28 cellular contexts compared by ENCODE assay signal in the genomic region with DNA sequence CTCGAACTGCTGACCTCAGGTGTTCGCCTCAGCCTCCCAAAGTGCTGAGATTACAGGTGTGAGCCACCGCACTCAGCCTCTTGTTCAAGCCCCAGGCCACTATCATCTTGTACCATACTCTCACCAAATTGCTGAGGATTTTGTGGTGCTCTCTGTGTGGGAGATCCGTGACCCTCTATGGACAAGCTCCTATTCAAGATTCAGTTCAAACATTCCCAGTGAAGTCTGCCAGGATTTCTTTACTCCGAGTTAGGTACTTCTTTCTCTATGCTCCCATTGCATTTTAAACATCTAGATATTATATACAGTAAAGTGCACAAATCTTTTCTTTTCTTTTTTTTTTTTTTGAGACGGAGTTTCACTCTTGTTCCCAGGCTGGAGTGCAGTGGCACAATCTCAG. TPM values are rescaled to one million over a fixed set of nuclear protein-coding genes. Genes with fewer than 3 reads are reported as not detected.
DNase-seq lines count a peak whose midpoint lies in the region; ATAC-seq and TF ChIP-seq lines count a peak whose summit lies in the region.
"Had no signal": no experiment of that assay in that cellular context is flagged by ENCODE, and none has a peak within 500 bp of the region (broad histone marks: within the 10 kb centered on the region; RNA-seq: fewer than 3 reads in every experiment).

No MANE protein-coding gene starts in this region.

- no peak overlapping the region for H3K27ac Mint-ChIP-seq in stimulated activated effector memory CD8-positive, alpha-beta T cell treated with anti-CD3 and anti-CD28 coated beads, Interleukin-12 subunit alpha, Interleukin-12 subunit beta, amount 100 ng/mL, for 72 hours
- H3K27ac Mint-ChIP-seq in activated T-cell treated with anti-CD3 and anti-CD28 coated beads, Interleukin-2, amount 50 U/mL, for 24 hours, result no peak overlapping the region
- no peak overlapping the region for H3K27ac Mint-ChIP-seq in mesothelial cell of epicardium
- H3K27ac Mint-ChIP-seq: activated naive CD8-positive, alpha-beta T cell treated with anti-CD3 and anti-CD28 coated beads, Interleukin-2, amount 50 U/mL, for 24 hours; nephron; T-helper 1 cell treated with Interleukin-12 subunit alpha and Interleukin-12 subunit beta and Interleukin-4 antibody, amounts not matched to agents 30 μg/mL and 1 μg/mL, for 36 hours had no signal

- H3K27ac ChIP-seq in RWPE1, result peak overlapping the region; percentile 90
- H3K27ac ChIP-seq in epithelial cell of prostate, result peak overlapping the region; percentile 67
- H3K27ac ChIP-seq: C4-2B, gastroesophageal sphincter, HL-60, lower lobe of right lung, tibial nerve had no signal

- TF ChIP-seq CTCF in RWPE1 (conservative IDR thresholded peaks at IDR 0.05; ENCODE audit: low read depth), result no peak
- no peak for TF ChIP-seq CTCF in mesothelial cell of epicardium (IDR thresholded peaks at IDR 0.05; ENCODE audit: unreplicated experiment)

- no peaks in the 10 kb centered on the region for H3K4me1 Mint-ChIP-seq in stimulated activated effector memory CD8-positive, alpha-beta T cell treated with anti-CD3 and anti-CD28 coated beads, Interleukin-12 subunit alpha, Interleukin-12 subunit beta, amount 100 ng/mL, for 72 hours
- H3K4me1 Mint-ChIP-seq in activated T-cell treated with anti-CD3 and anti-CD28 coated beads, Interleukin-2, amount 50 U/mL, for 24 hours (ENCODE audit: low read depth), result peaks cover 8% of the 10 kb centered on the region
- H3K4me1 Mint-ChIP-seq in mesothelial cell of epicardium, result no peaks in the 10 kb centered on the region
- H3K4me1 Mint-ChIP-seq: nephron had no signal

- peak overlapping the region; percentile 27 for H3K4me3 Mint-ChIP-seq in stimulated activated effector memory CD8-positive, alpha-beta T cell treated with anti-CD3 and anti-CD28 coated beads, Interleukin-12 subunit alpha, Interleukin-12 subunit beta, amount 100 ng/mL, for 72 hours
- H3K4me3 Mint-ChIP-seq in activated T-cell treated with anti-CD3 and anti-CD28 coated beads, Interleukin-2, amount 50 U/mL, for 24 hours, result no peak overlapping the region
- H3K4me3 Mint-ChIP-seq in mesothelial cell of epicardium, result no peak overlapping the region
- H3K4me3 Mint-ChIP-seq: activated naive CD8-positive, alpha-beta T cell treated with anti-CD3 and anti-CD28 coated beads, Interleukin-2, amount 50 U/mL, for 24 hours; nephron; T-helper 1 cell treated with Interleukin-12 subunit alpha and Interleukin-12 subunit beta and Interleukin-4 antibody, amounts not matched to agents 30 μg/mL and 1 μg/mL, for 36 hours had no signal

- H3K27me3 Mint-ChIP-seq in activated T-cell treated with anti-CD3 and anti-CD28 coated beads, Interleukin-2, amount 50 U/mL, for 24 hours, result no peaks in the 10 kb centered on the region
- H3K27me3 Mint-ChIP-seq in mesothelial cell of epicardium (ENCODE audit: low read depth), result peaks cover 1% of the 10 kb centered on the region

- no peak for ATAC-seq in stimulated activated effector memory CD8-positive, alpha-beta T cell treated with anti-CD3 and anti-CD28 coated beads, Interleukin-12 subunit alpha, Interleukin-12 subunit beta, amount 100 ng/mL, for 72 hours
- ATAC-seq: gastroesophageal sphincter, mucosa of descending colon had no signal

- H3K36me3 Mint-ChIP-seq in stimulated activated effector memory CD8-positive, alpha-beta T cell treated with anti-CD3 and anti-CD28 coated beads, Interleukin-12 subunit alpha, Interleukin-12 subunit beta, amount 100 ng/mL, for 72 hours, result no peaks in the 10 kb centered on the region
- H3K36me3 Mint-ChIP-seq in activated T-cell treated with anti-CD3 and anti-CD28 coated beads, Interleukin-2, amount 50 U/mL, for 24 hours (ENCODE audit: low read depth), result no peaks in the 10 kb centered on the region
- no peaks in the 10 kb centered on the region for H3K36me3 Mint-ChIP-seq in mesothelial cell of epicardium

- DNase-seq in ELR (ENCODE audit: low read depth), result peak; percentile 23
- DNase-seq in RWPE1 (ENCODE audit: low spot score), result no peak
- no peak for DNase-seq in epithelial cell of prostate (ENCODE audit: low read depth, low spot score)
- DNase-seq in stimulated activated effector memory CD8-positive, alpha-beta T cell treated with anti-CD3 and anti-CD28 coated beads, Interleukin-12 subunit alpha, Interleukin-12 subunit beta, amount 100 ng/mL, for 72 hours (ENCODE audit: low spot score in 2 of 2), result no peak
- DNase-seq in activated T-cell treated with anti-CD3 and anti-CD28 coated beads, Interleukin-2, amount 50 U/mL, for 24 hours, result no peak
- no peak for DNase-seq in HT-29 (ENCODE audit: low spot score)
- no peak for DNase-seq in mesothelial cell of epicardium (ENCODE audit: low spot score in 2 of 2, unreplicated experiment in 2 of 2)
- DNase-seq: activated CD4-positive, alpha-beta T cell treated with anti-CD3 and anti-CD28 coated beads, Interleukin-2, amount 50 U/mL, for 4 hours; activated CD4-positive, CD25-positive, alpha-beta regulatory T cell; activated naive CD4-positive, alpha-beta T cell; activated naive CD8-positive, alpha-beta T cell treated with anti-CD3 and anti-CD28 coated beads, Interleukin-2, amount 50 U/mL, for 24 hours; DMS79 treated with DMSO at 0.1 percent for 48 hours; Karpas-422; NCI-H1417 treated with DMSO at 0.1 percent for 48 hours; NCI-H2029 treated with DMSO at 0.1 percent for 48 hours; NCI-H748 treated with DMSO at 0.1 percent for 48 hours; stimulated activated CD4-positive, alpha-beta T cell treated with anti-CD3 and anti-CD28 coated beads, Interleukin-4, amount 100 ng/mL, for 24 hours had no signal

- POLR2A ChIA-PET in RWPE1 (lab: Yijun Ruan, JAX; ENCODE audit: low non-redundant PET), result interaction anchor here (1.0 kb wide), 1 partner anchor 19 kb away, joined by 4 read pairs; no protein-coding TSS in a partner anchor

- CTCF ChIA-PET in RWPE1 (lab: Yijun Ruan, JAX), result interaction anchor here (0.6 to 0.9 kb wide), 3 partner anchors 10 to 270 kb away, joined by 3 to 6 read pairs (median 3); no protein-coding TSS in a partner anchor

- H3K9me3 Mint-ChIP-seq in stimulated activated effector memory CD8-positive, alpha-beta T cell treated with anti-CD3 and anti-CD28 coated beads, Interleukin-12 subunit alpha, Interleukin-12 subunit beta, amount 100 ng/mL, for 72 hours, result no peaks in the 10 kb centered on the region
- no peaks in the 10 kb centered on the region for H3K9me3 Mint-ChIP-seq in activated T-cell treated with anti-CD3 and anti-CD28 coated beads, Interleukin-2, amount 50 U/mL, for 24 hours
- H3K9me3 Mint-ChIP-seq in mesothelial cell of epicardium, result peaks cover 7% of the 10 kb centered on the region
- H3K9me3 Mint-ChIP-seq: activated naive CD8-positive, alpha-beta T cell treated with anti-CD3 and anti-CD28 coated beads, Interleukin-2, amount 50 U/mL, for 24 hours; nephron; T-helper 1 cell treated with Interleukin-12 subunit alpha and Interleukin-12 subunit beta and Interleukin-4 antibody, amounts not matched to agents 30 μg/mL and 1 μg/mL, for 36 hours had no signal

RNA-seq across cellular contexts. Expression of gene TM4SF19, which starts 0.9 kb away (rescaled TPM):
- total RNA-seq in HT-29 (2014; rRNA removed; shearing (Covaris generic)), result not detected in 2 replicates
- total RNA-seq in mesothelial cell of epicardium, result not detected in 3 replicates
- total RNA-seq: dermis blood vessel endothelial cell, fibroblast of lung, H1, mucosa of descending colon, tibial nerve had no signal

RNA-seq across cellular contexts. Expression of gene DYNLT2B, which starts 21.0 kb away (rescaled TPM):
- 11.1 and 15.5 TPM in 2 replicates for total RNA-seq in HT-29 (2014; rRNA removed; shearing (Covaris generic))
- total RNA-seq in mesothelial cell of epicardium, result 17.5 to 18.5 TPM (median 17.6 TPM) in 3 replicates

RNA-seq across cellular contexts. Expression of gene PCYT1A, which starts 51.5 kb away (rescaled TPM):
- 30.6 and 51.8 TPM in 2 replicates for total RNA-seq in HT-29 (2014; rRNA removed; shearing (Covaris generic))
- total RNA-seq in mesothelial cell of epicardium, result 37.3 to 40.0 TPM (median 38.8 TPM) in 3 replicates
